Comparison of ENCODE assay signal across 26 cellular contexts in genomic region chr17:47633996-47634395, GRCh38.
"Had no signal": no experiment of that assay in that cellular context is flagged by ENCODE, and none has a peak within 500 bp of the region (broad histone marks: within the 10 kb centered on the region; RNA-seq: fewer than 3 reads in every experiment).

No MANE protein-coding gene starts in this region.

- H3K4me3 ChIP-seq: adrenal gland, ascending aorta, esophagus muscularis mucosa, heart left ventricle, mucosa of descending colon, ovary, prostate gland, thoracic aorta, upper lobe of left lung had no signal

- H3K36me3 ChIP-seq: adrenal gland, brain microvascular endothelial cell, ovary, prostate gland, thoracic aorta, upper lobe of left lung had no signal

- DNase-seq: activated CD4-positive, alpha-beta T cell treated with anti-CD3 and anti-CD28 coated beads for 1 hour; activated CD4-positive, alpha-beta T cell treated with anti-CD3 and anti-CD28 coated beads, Interleukin-2, amount 50 U/mL, for 1 hour; activated CD8-positive, alpha-beta T cell treated with anti-CD3 and anti-CD28 coated beads, Interleukin-2, amount 10 ng/mL, durations not matched to agents 7 days and 5 days; activated gamma-delta T cell treated with Interleukin-2 at 50 U/mL for 16 hours; adrenal gland; brain microvascular endothelial cell; central memory CD4-positive, alpha-beta T cell; dermis blood vessel endothelial cell; effector CD8-positive, alpha-beta T cell; heart left ventricle; islet precursor cell; left colon; mesendoderm; mucosa of descending colon; naive B cell; ovary; stimulated activated CD4-positive, alpha-beta T cell treated with anti-CD3 and anti-CD28 coated beads, Interleukin-4, amount 100 ng/mL, for 1 hour; stimulated activated naive CD4-positive, alpha-beta T cell; T-helper 1 cell; upper lobe of left lung had no signal

- ATAC-seq: activated CD8-positive, alpha-beta T cell treated with anti-CD3 and anti-CD28 coated beads, Interleukin-2, amount 10 ng/mL, durations not matched to agents 7 days and 5 days; heart left ventricle; left colon; mucosa of descending colon had no signal

- H3K27ac ChIP-seq: adrenal gland, ascending aorta, brain microvascular endothelial cell, heart left ventricle, ovary, prostate gland, thoracic aorta, upper lobe of left lung had no signal

- H3K4me3 Mint-ChIP-seq: activated CD8-positive, alpha-beta T cell treated with anti-CD3 and anti-CD28 coated beads, Interleukin-2, amount 10 ng/mL, durations not matched to agents 7 days and 5 days; activated naive CD4-positive, alpha-beta T cell treated with anti-CD3 and anti-CD28 coated beads, Interleukin-2, amount 50 U/mL, for 24 hours; activated T-helper 1 cell treated with anti-CD3 and anti-CD28 coated beads, Interleukin-12 subunit alpha, Interleukin-12 subunit beta, Interleukin-2, Interleukin-4 antibody, amounts not matched to agents 30 ng/mL and 10 ng/mL and 1 ng/mL, durations not matched to agents 14 hours and 24 hours and 36 hours had no signal

- H3K27me3 ChIP-seq: adrenal gland, ascending aorta, brain microvascular endothelial cell, esophagus muscularis mucosa, heart left ventricle, ovary, upper lobe of left lung had no signal

- H3K36me3 Mint-ChIP-seq: naive B cell had no signal

- H3K4me1 ChIP-seq: adrenal gland, ascending aorta, prostate gland, upper lobe of left lung had no signal

- H3K27ac Mint-ChIP-seq: activated CD8-positive, alpha-beta T cell treated with anti-CD3 and anti-CD28 coated beads, Interleukin-2, amount 10 ng/mL, durations not matched to agents 7 days and 5 days; activated naive CD4-positive, alpha-beta T cell treated with anti-CD3 and anti-CD28 coated beads, Interleukin-2, amount 50 U/mL, for 24 hours; activated T-helper 1 cell treated with anti-CD3 and anti-CD28 coated beads, Interleukin-12 subunit alpha, Interleukin-12 subunit beta, Interleukin-2, Interleukin-4 antibody, amounts not matched to agents 30 ng/mL and 10 ng/mL and 1 ng/mL, durations not matched to agents 14 hours and 24 hours and 36 hours had no signal

- H3K4me1 Mint-ChIP-seq: naive B cell had no signal

- H3K27me3 Mint-ChIP-seq: activated naive CD4-positive, alpha-beta T cell treated with anti-CD3 and anti-CD28 coated beads, Interleukin-2, amount 50 U/mL, for 24 hours; naive B cell had no signal

- H3K9me3 ChIP-seq: adrenal gland, ascending aorta, esophagus muscularis mucosa, heart left ventricle, mucosa of descending colon, ovary, prostate gland, thoracic aorta, upper lobe of left lung had no signal

- H3K9me3 Mint-ChIP-seq: activated naive CD4-positive, alpha-beta T cell treated with anti-CD3 and anti-CD28 coated beads, Interleukin-2, amount 50 U/mL, for 24 hours; activated T-helper 1 cell treated with anti-CD3 and anti-CD28 coated beads, Interleukin-12 subunit alpha, Interleukin-12 subunit beta, Interleukin-2, Interleukin-4 antibody, amounts not matched to agents 30 ng/mL and 10 ng/mL and 1 ng/mL, durations not matched to agents 14 hours and 24 hours and 36 hours; naive B cell had no signal
